Comparison of ENCODE assay signal across 10 cellular contexts in genomic region chrX:53049127-53049517, GRCh38. TPM values are rescaled to one million over a fixed set of nuclear protein-coding genes. Genes with fewer than 3 reads are reported as not detected.
A peak's percentile ranks its signal among the peaks of the same experiment; 100 is the strongest.
DNase-seq lines count a peak whose midpoint lies in the region; ATAC-seq and TF ChIP-seq lines count a peak whose summit lies in the region.
"Had no signal": no experiment of that assay in that cellular context is flagged by ENCODE, and none has a peak within 500 bp of the region (broad histone marks: within the 10 kb centered on the region; RNA-seq: fewer than 3 reads in every experiment).

No MANE protein-coding gene starts in this region.

- no peaks in the 10 kb centered on the region for H3K9me3 ChIP-seq in AG04450 (ENCODE audit: control insufficient read depth, insufficient read depth, low read length)
- no peaks in the 10 kb centered on the region for H3K9me3 ChIP-seq in Loucy (ENCODE audit: insufficient read depth, low read depth, low read length)
- no peaks in the 10 kb centered on the region for H3K9me3 ChIP-seq in esophagus squamous epithelium
- no peaks in the 10 kb centered on the region for H3K9me3 ChIP-seq in osteoblast (ENCODE audit: low read depth, low read length)

- ATAC-seq in HG03196 (IDR thresholded peaks at IDR 0.05; ENCODE audit: unreplicated experiment): no peak

- DNase-seq in AG04450 (ENCODE audit: low read depth, low spot score): no peak
- no peak for DNase-seq in esophagus squamous epithelium (lab: John Stamatoyannopoulos, UW)
- DNase-seq in osteoblast (ENCODE audit: insufficient read length, low spot score, missing footprints): no peak
- DNase-seq in GM20000 (ENCODE audit: low spot score): no peak
- DNase-seq in NCI-H345 treated with DMSO at 0.1 percent for 48 hours (lab: John Stamatoyannopoulos, UW; ENCODE audit: unreplicated experiment): no peak
- DNase-seq in mesenteric fat pad (ENCODE audit: low spot score): no peak
- DNase-seq: DMS153, SIG-M5 had no signal

- H3K9me2 ChIP-seq in Loucy (replicated peaks; ENCODE audit: low read depth, low read length): no peaks in the 10 kb centered on the region

- H3K79me2 ChIP-seq in Loucy (ENCODE audit: insufficient read depth, low read length): peaks cover 20% of the 10 kb centered on the region; the same call in 1 of the 2 replicates
- peaks cover 55% of the 10 kb centered on the region for H3K79me2 ChIP-seq in osteoblast (ENCODE audit: insufficient read depth, low read length)

- no peaks in the 10 kb centered on the region for H3F3A ChIP-seq in Loucy (ENCODE audit: low read depth)

- H3K4me2 ChIP-seq in Loucy (ENCODE audit: low read depth, low read length, poor library complexity, severe bottlenecking): peak overlapping the region; percentile 70
- H3K4me2 ChIP-seq in osteoblast (ENCODE audit: insufficient read depth, low read length): peak overlapping the region; percentile 82

- H3K9ac ChIP-seq in Loucy (ENCODE audit: low read depth, low read length, poor library complexity, severe bottlenecking): peak overlapping the region; percentile 63

- intact Hi-C loops in esophagus squamous epithelium (cut with DNase I): no loop called here

- no peak for TF ChIP-seq CTCF in AG04450 (IDR thresholded peaks at IDR 0.05; ENCODE audit: low read depth, low read length)
- TF ChIP-seq CTCF in Loucy (conservative IDR thresholded peaks at IDR 0.05; ENCODE audit: low read length): no peak
- no peak for TF ChIP-seq CTCF in esophagus squamous epithelium (IDR thresholded peaks at IDR 0.05)
- no peak for TF ChIP-seq CTCF in osteoblast (IDR thresholded peaks at IDR 0.05; ENCODE audit: extremely low read depth, low read depth, low read length)
- TF ChIP-seq CTCF in GM20000 (IDR thresholded peaks at IDR 0.05; ENCODE audit: extremely low read depth, missing control alignments): no peak

- POLR2A ChIA-PET in AG04450 (lab: Yijun Ruan, JAX): interaction anchor here (1.5 kb wide), 1 partner anchor 33 kb away, joined by 12 read pairs; the partner anchor contains the start of gene TSPYL2

- H4K20me1 ChIP-seq in Loucy (ENCODE audit: insufficient read depth, low read length, poor library complexity, severe bottlenecking) (no peaks in the 10 kb centered on the region), osteoblast (ENCODE audit: insufficient read depth, low read length) (peaks cover 26% of the 10 kb centered on the region)

- H3K36me3 ChIP-seq in Loucy (ENCODE audit: insufficient read depth, low read length) (no peaks in the 10 kb centered on the region), esophagus squamous epithelium (no peaks in the 10 kb centered on the region), osteoblast (ENCODE audit: insufficient read depth, low read length) (no peaks in the 10 kb centered on the region)

- H3K4me3 ChIP-seq in AG04450 (ENCODE audit: low read depth, low read length) (peak overlapping the region; percentile 71), Loucy (ENCODE audit: low read length, poor library complexity, severe bottlenecking) (peak overlapping the region; percentile 77), esophagus squamous epithelium (peak overlapping the region; percentile 5 to 61 (median 41)), osteoblast (ENCODE audit: insufficient read depth, low read length) (peak overlapping the region; percentile 75)

- peaks cover 21% of the 10 kb centered on the region for H3K4me1 ChIP-seq in Loucy (ENCODE audit: insufficient read depth, low read length, poor library complexity, severe bottlenecking)
- peaks cover 0 to 18% (median 0%) of the 10 kb centered on the region in 3 donors for H3K4me1 ChIP-seq in esophagus squamous epithelium
- peaks cover 8% of the 10 kb centered on the region for H3K4me1 ChIP-seq in osteoblast (ENCODE audit: insufficient read depth, low read length)

- H3K27me3 ChIP-seq in AG04450 (ENCODE audit: control insufficient read depth, insufficient read depth, low read length) (no peaks in the 10 kb centered on the region), Loucy (ENCODE audit: insufficient read depth, low read length, poor library complexity, severe bottlenecking) (no peaks in the 10 kb centered on the region), esophagus squamous epithelium (no peaks in the 10 kb centered on the region), osteoblast (ENCODE audit: insufficient read depth, low read length) (peaks cover 13% of the 10 kb centered on the region)

- no peak for TF ChIP-seq POLR2A in esophagus squamous epithelium (IDR thresholded peaks at IDR 0.05)

- H2AFZ ChIP-seq in Loucy (ENCODE audit: low read length) (no peak overlapping the region), osteoblast (ENCODE audit: low read length) (no peak overlapping the region)

- H3K27ac ChIP-seq in AG04450 (ENCODE audit: low read depth, low read length) (no peak overlapping the region), esophagus squamous epithelium (no peak overlapping the region), osteoblast (ENCODE audit: low read depth, low read length) (no peak overlapping the region)

- 0 to 58% methylated on average over 1 to 7 of the region's 8 CpGs for WGBS in esophagus squamous epithelium, 2 donors

- CTCF ChIA-PET in AG04450 (lab: Charles Lee): no interaction called here

RNA-seq across cellular contexts. Expression of gene GPR173, which starts 0.5 kb away (rescaled TPM):
- polyA plus RNA-seq in AG04450 (2011; rRNA removed): 3.8 and 5.2 TPM in 2 replicates
- polyA minus RNA-seq in AG04450 (2011; rRNA and poly(A)+ RNA removed): 3.3 and 3.5 TPM in 2 replicates
- under 1 TPM in 3 of 4 donors, not detected in 1; 0.09 to 0.57 (median 0.18) TPM for total RNA-seq in esophagus squamous epithelium
- total RNA-seq in osteoblast: 1.8 and 2.2 TPM in 2 replicates
- 1.9 TPM for total RNA-seq in mesenteric fat pad

RNA-seq across cellular contexts. Expression of gene TSPYL2, which starts 33.0 kb away (rescaled TPM):
- 35.8 and 39.3 TPM in 2 replicates for polyA plus RNA-seq in AG04450 (2011; rRNA removed)
- 15.8 and 17.0 TPM in 2 replicates for polyA minus RNA-seq in AG04450 (2011; rRNA and poly(A)+ RNA removed)
- 10 to 100 TPM in 1 of 4 donors, 1 to 10 TPM in 3; 4.4 to 40.1 (median 5.3) TPM for total RNA-seq in esophagus squamous epithelium
- 13.6 and 15.9 TPM in 2 replicates for total RNA-seq in osteoblast
- total RNA-seq in mesenteric fat pad: 33.8 TPM

RNA-seq across cellular contexts. Expression of gene KANTR, which starts 44.8 kb away (rescaled TPM):
- polyA plus RNA-seq in AG04450 (2011; rRNA removed): 3.2 and 3.8 TPM in 2 replicates
- polyA minus RNA-seq in AG04450 (2011; rRNA and poly(A)+ RNA removed): 16.0 and 21.7 TPM in 2 replicates
- total RNA-seq in esophagus squamous epithelium (10 to 100 TPM in 1 of 4 donors, 1 to 10 TPM in 3; 3.5 to 15.6 (median 5.3) TPM), osteoblast (12.3 and 13.3 TPM in 2 replicates), mesenteric fat pad (10.2 TPM)
